Comparison of ENCODE assay signal across 17 cellular contexts in the genomic region with DNA sequence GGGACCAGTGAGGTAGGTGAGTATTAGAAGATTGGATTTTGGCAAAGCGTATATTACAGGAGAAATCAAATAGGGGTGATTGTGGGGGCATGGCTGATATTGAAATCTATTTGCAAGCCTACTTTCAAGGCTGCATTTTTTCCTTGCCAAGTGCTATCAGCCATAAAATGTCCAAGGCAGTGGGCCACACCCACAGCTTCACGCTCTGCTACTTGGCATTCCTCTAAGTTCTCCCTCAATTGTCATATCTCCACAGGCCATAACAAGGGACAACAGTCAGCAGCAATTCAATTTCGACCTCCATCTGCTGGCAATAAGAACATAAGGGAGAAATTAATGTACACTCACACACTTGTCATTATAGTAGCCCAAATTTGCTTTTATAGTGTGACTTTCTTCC.
"Had no signal": no experiment of that assay in that cellular context is flagged by ENCODE, and none has a peak within 500 bp of the region (broad histone marks: within the 10 kb centered on the region; RNA-seq: fewer than 3 reads in every experiment).

No MANE protein-coding gene starts in this region.

- H3K36me3 ChIP-seq: ascending aorta, left ventricle myocardium inferior, right atrium auricular region, stomach, upper lobe of left lung, WERI-Rb-1 had no signal

- DNase-seq: activated CD4-positive, alpha-beta T cell treated with anti-CD3 and anti-CD28 coated beads, Interleukin-2, amount 50 U/mL, for 4 hours; activated gamma-delta T cell; effector CD8-positive, alpha-beta T cell; islet precursor cell; left ventricle myocardium inferior; mammary epithelial cell; naive B cell; stimulated activated CD4-positive, alpha-beta T cell treated with anti-CD3 and anti-CD28 coated beads, Interleukin-15, amount 100 ng/mL, for 24 hours; stimulated activated CD4-positive, alpha-beta T cell treated with anti-CD3 and anti-CD28 coated beads, Interleukin-2, amount 100 ng/mL, for 48 hours; stomach; SW 1271; upper lobe of left lung; WERI-Rb-1 had no signal

- ATAC-seq: esophagus mucosa had no signal

- H3K27ac ChIP-seq: ascending aorta, left ventricle myocardium inferior, right atrium auricular region, skin epidermis, stomach, upper lobe of left lung, WERI-Rb-1 had no signal

- H3K9me3 ChIP-seq: ascending aorta, left ventricle myocardium inferior, right atrium auricular region, stomach, upper lobe of left lung had no signal

- H3K4me3 ChIP-seq: ascending aorta, left ventricle myocardium inferior, right atrium auricular region, skin epidermis, stomach, upper lobe of left lung had no signal

- H3K4me1 ChIP-seq: ascending aorta, left ventricle myocardium inferior, right atrium auricular region, upper lobe of left lung had no signal

- H3K27me3 ChIP-seq: ascending aorta, right atrium auricular region, stomach, upper lobe of left lung had no signal
